In the genomic region with DNA sequence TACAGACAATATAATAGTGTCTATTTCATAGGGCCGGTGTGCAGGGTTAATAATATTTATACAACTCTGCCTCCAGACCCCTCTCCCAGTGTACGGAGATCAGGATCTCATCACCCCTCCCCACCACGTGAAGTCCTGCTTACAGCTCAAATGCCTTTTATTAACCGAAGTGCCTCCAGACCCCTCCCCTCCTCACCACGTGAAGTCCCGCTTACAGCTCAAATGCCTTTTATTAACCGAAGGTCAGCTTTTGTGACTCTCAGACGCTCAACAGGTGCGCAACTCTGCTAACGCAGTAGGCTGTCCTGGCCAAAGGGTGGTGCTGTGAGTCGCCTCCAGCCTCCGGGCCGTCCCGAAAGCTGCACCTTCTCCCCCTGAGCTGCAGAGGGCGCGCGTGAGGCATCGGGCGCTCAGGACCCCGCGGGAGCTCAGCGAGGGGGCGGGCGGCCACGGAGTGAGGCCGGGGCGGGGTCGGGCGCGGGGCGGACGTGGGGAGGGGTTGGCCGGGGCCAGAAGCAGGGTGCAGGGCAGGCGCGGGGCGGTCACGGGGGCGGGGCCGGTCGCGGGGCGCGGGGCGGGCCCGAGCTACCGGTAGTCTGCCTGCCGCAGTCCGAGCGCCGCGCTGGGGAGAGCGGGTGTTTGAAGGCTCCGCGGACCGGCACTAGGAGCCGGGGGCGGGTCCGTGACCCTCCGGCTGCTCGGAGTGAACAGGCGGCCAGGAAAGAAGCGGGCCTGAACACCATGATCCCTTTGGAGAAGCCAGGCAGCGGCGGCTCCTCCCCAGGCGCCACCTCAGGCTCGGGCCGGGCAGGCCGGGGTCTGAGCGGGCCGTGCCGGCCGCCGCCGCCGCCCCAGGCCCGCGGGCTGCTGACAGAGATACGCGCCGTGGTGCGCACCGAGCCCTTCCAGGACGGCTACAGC, we compare ENCODE assay signal across 8 cellular contexts. TPM values are rescaled to one million over a fixed set of nuclear protein-coding genes. Genes with fewer than 3 reads are reported as not detected.
DNase-seq lines count a peak whose midpoint lies in the region; ATAC-seq, FAIRE-seq and TF ChIP-seq lines count a peak whose summit lies in the region.

A gene (plus strand): TSS at position 606 of the 921 bp plus-strand sequence. CDS start 136 bp downstream, at position 742.

- peak; percentile 99 for TF ChIP-seq CTCF in H1 (IDR thresholded peaks at IDR 0.05; ENCODE audit: control extremely low read depth in 1 of 3, insufficient read depth in 1 of 3, low read depth in 1 of 3, low read length in 3 of 3)

- no peak within 1 kb of the TSS for H2BK15ac ChIP-seq in H1 (ENCODE audit: low read length)
- peak within 1 kb of the TSS; percentile 90 for H2BK15ac ChIP-seq in mesenchymal stem cell (ENCODE audit: low read depth, poor library complexity, severe bottlenecking)

- CTCF ChIA-PET in activated CD8-positive, alpha-beta memory T cell treated with anti-CD3 and anti-CD28 coated beads for 36 hours (lab: Charles Lee): interaction anchor here (0.6 to 6.7 kb wide), 58 partner anchors 8 to 671 kb away, joined by 3 to 107 read pairs (median 7); a partner anchor contains a TSS
- CTCF ChIA-PET in H1 (lab: Charles Lee; ENCODE audit: partially characterized antibody): interaction anchor here (0.5 to 3.2 kb wide), 70 partner anchors 8 to 1530 kb away, joined by 3 to 46 read pairs (median 5); a partner anchor contains a TSS

- no peaks in the 10 kb centered on the region for H3K9me3 ChIP-seq in H1 (ENCODE audit: insufficient read depth in 2 of 2, low read depth in 1 of 2, low read length in 1 of 2)
- no peaks in the 10 kb centered on the region for H3K9me3 ChIP-seq in mesenchymal stem cell (ENCODE audit: control insufficient read depth, low read length)

- H2BK12ac ChIP-seq in H1 (ENCODE audit: low read depth, low read length): peak within 1 kb of the TSS; percentile 18; the same call in 1 of the 2 replicates
- H2BK12ac ChIP-seq in mesenchymal stem cell (ENCODE audit: low read length in 2 of 2): peak within 1 kb of the TSS in 1 of 2 experiments; percentile 77

- H2AK5ac ChIP-seq in H1 (ENCODE audit: low read depth, low read length) (no peak within 1 kb of the TSS; the same call in 1 of the 2 replicates), mesenchymal stem cell (ENCODE audit: low read length, severe bottlenecking) (no peak within 1 kb of the TSS)

- H3K18ac ChIP-seq in H1 (ENCODE audit: extremely low read depth, low read length): no peak within 1 kb of the TSS
- peak within 1 kb of the TSS; percentile 79 to 90 for H3K18ac ChIP-seq in mesenchymal stem cell (ENCODE audit: low read depth in 1 of 2, low read length in 2 of 2)

- TF ChIP-seq EP300 in H1 (IDR thresholded peaks at IDR 0.05; ENCODE audit: borderline replicate concordance in 1 of 2, low read depth in 2 of 2, low read length in 2 of 2): 0 out of 3 replicates have a peak, but pooled peaks of 1 of the 2 experiments have one; percentile 45

- H3K4ac ChIP-seq in H1 (replicated peaks; ENCODE audit: insufficient read length, low read depth, low read length): no peak within 1 kb of the TSS
- H3K4ac ChIP-seq in mesenchymal stem cell (ENCODE audit: low read depth in 1 of 2, low read length in 2 of 2): peak within 1 kb of the TSS; percentile 79 to 95

- H3K14ac ChIP-seq in H1 (ENCODE audit: insufficient read length) (no peak within 1 kb of the TSS), mesenchymal stem cell (ENCODE audit: low read length in 2 of 2) (peak within 1 kb of the TSS in 1 of 2 experiments; percentile 99)

- H2AFZ ChIP-seq in H1 (ENCODE audit: low read length) (0 out of 2 replicates have a peak within 1 kb of the TSS, but pooled peaks have one; percentile 4), mesenchymal stem cell (ENCODE audit: low read depth, low read length) (peak within 1 kb of the TSS; percentile 97)

- H4K91ac ChIP-seq in H1 (replicated peaks; ENCODE audit: insufficient read length, low read length) (no peak within 1 kb of the TSS), mesenchymal stem cell (ENCODE audit: low read length) (peak within 1 kb of the TSS; percentile 83)

- H3K23ac ChIP-seq in H1 (ENCODE audit: insufficient read length) (no peak within 1 kb of the TSS), mesenchymal stem cell (ENCODE audit: low read length in 2 of 2) (peak within 1 kb of the TSS; percentile 7 to 99)

- no peak within 1 kb of the TSS for H3K27ac ChIP-seq in H1 (ENCODE audit: low read depth, low read length)
- H3K27ac ChIP-seq in mesenchymal stem cell (ENCODE audit: low read length, poor library complexity, severe bottlenecking): peak within 1 kb of the TSS; percentile 79

- ATAC-seq in GM19463 (IDR thresholded peaks at IDR 0.05; ENCODE audit: unreplicated experiment): peak; percentile 66

- H2BK5ac ChIP-seq in H1 (ENCODE audit: low read depth, low read length) (peak within 1 kb of the TSS; percentile 19; the same call in 1 of the 2 replicates), mesenchymal stem cell (ENCODE audit: low read depth, low read length, poor library complexity, severe bottlenecking) (peak within 1 kb of the TSS; percentile 89)

- H4K20me1 ChIP-seq in H1 (replicated peaks in 1 of 2; ENCODE audit: control insufficient read depth in 1 of 2, insufficient read depth in 2 of 2, low read length in 2 of 2): peaks cover 6 to 9% of the 10 kb centered on the region in 2 experiments

- H3K56ac ChIP-seq in H1 (replicated peaks; ENCODE audit: insufficient read length, low read depth, low read length): no peak within 1 kb of the TSS

- peak; percentile 94 to 95 for TF ChIP-seq RAD21 in H1 (IDR thresholded peaks at IDR 0.05 in 1 of 2, conservative IDR thresholded peaks at IDR 0.05 in 1 of 2; ENCODE audit: low read depth in 2 of 2, low read length in 2 of 2)

- 4% methylated on average over 44 of the region's 83 CpGs; no CpG with 5 or more reads in 1 of the 2 experiments for WGBS in H1 (ENCODE audit: extremely low coverage in 1 of 2, insufficient coverage in 1 of 2, insufficient read length in 1 of 2, insufficient replicate concordance in 2 of 2, low coverage in 1 of 2, low lambda C conversion rate in 2 of 2, missing lambda C conversion rate in 1 of 2), 2 experiments
- 3% methylated on average over 63 of the region's 83 CpGs for WGBS in mesenchymal stem cell

- peaks cover 0 to 31% of the 10 kb centered on the region in 2 experiments; a peak in 2 of 4 replicates for H3K79me2 ChIP-seq in H1 (ENCODE audit: control insufficient read depth in 1 of 2, insufficient read depth in 2 of 2, low read length in 2 of 2)

- no peak within 1 kb of the TSS for H4K5ac ChIP-seq in H1 (ENCODE audit: insufficient read length, low read depth, low read length)

- POLR2A ChIA-PET in activated CD8-positive, alpha-beta memory T cell treated with anti-CD3 and anti-CD28 coated beads for 36 hours (lab: Charles Lee): interaction anchor here (0.6 to 3.8 kb wide), 29 partner anchors 10 to 256 kb away, joined by 3 to 53 read pairs (median 5); a partner anchor contains a TSS
- POLR2A ChIA-PET in H1 (lab: Charles Lee; ENCODE audit: partially characterized antibody): interaction anchor here (0.6 to 2.0 kb wide), 23 partner anchors 10 to 287 kb away, joined by 3 to 7 read pairs (median 3); a partner anchor contains a TSS

- H3K36me3 ChIP-seq in H1 (ENCODE audit: control insufficient read depth in 2 of 4, insufficient read depth in 4 of 4, low read length in 3 of 4) (no peaks in the 10 kb centered on the region), mesenchymal stem cell (ENCODE audit: control insufficient read depth in 1 of 2, insufficient read depth in 2 of 2, low read depth in 1 of 2, low read length in 2 of 2) (no peaks in the 10 kb centered on the region)

- peak within 1 kb of the TSS; percentile 77 to 90 (median 84) for H3K4me3 ChIP-seq in H1 (ENCODE audit: extremely low read depth in 1 of 4, insufficient read depth in 2 of 4, low read depth in 3 of 4, low read length in 4 of 4)
- peak within 1 kb of the TSS; percentile 97 to 99 for H3K4me3 ChIP-seq in mesenchymal stem cell (ENCODE audit: insufficient read depth in 1 of 2, low read depth in 1 of 2, low read length in 2 of 2)

- DNase-seq in CMK (ENCODE audit: low read depth): peak; percentile 68
- peak; percentile 87 for DNase-seq in HPDE6-E6E7 (ENCODE audit: extremely low spot score)
- peak; percentile 46 for DNase-seq in NK-92 (lab: John Stamatoyannopoulos, UW; ENCODE audit: unreplicated experiment)
- peak; percentile 87 to 94 for DNase-seq in H1 (ENCODE audit: low read depth in 1 of 2, low spot score in 2 of 2)
- DNase-seq in mesenchymal stem cell: peak; percentile 86
- DNase-seq in stimulated activated CD8-positive, alpha-beta memory T cell treated with anti-CD3 and anti-CD28 coated beads, Interleukin-15, amount 100 ng/mL, for 1 hour (ENCODE audit: low read depth): peak; percentile 81

- FAIRE-seq in H1 (lab: Jason Lieb, UNC): peak; percentile 32

- H3K27me3 ChIP-seq in H1 (replicated peaks in 1 of 4; ENCODE audit: control insufficient read depth in 3 of 4, extremely low read depth in 1 of 4, insufficient read depth in 3 of 4, low read length in 3 of 4) (no peaks in the 10 kb centered on the region; a peak in 3 of 7 replicates), mesenchymal stem cell (ENCODE audit: control insufficient read depth in 1 of 2, insufficient read depth in 1 of 2, low read length in 2 of 2) (no peaks in the 10 kb centered on the region)

- peaks cover 12% of the 10 kb centered on the region for H3K23me2 ChIP-seq in H1 (ENCODE audit: low read depth, low read length)

- H2BK20ac ChIP-seq in H1 (ENCODE audit: low read length): 0 out of 2 replicates have a peak within 1 kb of the TSS, but pooled peaks have one; percentile 43

- H3K4me2 ChIP-seq in H1 (ENCODE audit: insufficient read depth in 1 of 2, low read depth in 2 of 2, low read length in 2 of 2) (peak within 1 kb of the TSS; percentile 95 to 97), mesenchymal stem cell (ENCODE audit: low read length, poor library complexity, severe bottlenecking) (peak within 1 kb of the TSS; percentile 78)

- H3K9ac ChIP-seq in H1 (replicated peaks in 1 of 4; ENCODE audit: extremely low read depth in 1 of 4, low read depth in 3 of 4, low read length in 3 of 4): peak within 1 kb of the TSS; percentile 61 to 77 (median 68)
- peak within 1 kb of the TSS; percentile 97 for H3K9ac ChIP-seq in mesenchymal stem cell (ENCODE audit: low read length)

- no peak within 1 kb of the TSS for H2BK120ac ChIP-seq in H1 (replicated peaks; ENCODE audit: low read depth, low read length)
- peak within 1 kb of the TSS; percentile 73 for H2BK120ac ChIP-seq in mesenchymal stem cell (ENCODE audit: low read depth, low read length)

- H4K8ac ChIP-seq in H1 (ENCODE audit: extremely low read depth, insufficient read depth, low read length) (peak within 1 kb of the TSS; percentile 60; the same call in 1 of the 2 replicates), mesenchymal stem cell (ENCODE audit: low read length) (peak within 1 kb of the TSS; percentile 72)

- H3K4me1 ChIP-seq in H1 (replicated peaks in 1 of 4; ENCODE audit: control insufficient read depth in 3 of 4, insufficient read depth in 4 of 4, low read length in 3 of 4) (peaks cover 0 to 12% (median 5%) of the 10 kb centered on the region in 4 experiments; a peak in 6 of 7 replicates), mesenchymal stem cell (ENCODE audit: control insufficient read depth, insufficient read depth, low read depth, low read length) (peaks cover 7% of the 10 kb centered on the region)

- peak in 1 of 2 experiments; percentile 85; a peak in 2 of 3 replicates for TF ChIP-seq POLR2A in H1 (IDR thresholded peaks at IDR 0.05; ENCODE audit: control extremely low read depth in 1 of 2, low read depth in 2 of 2, low read length in 2 of 2)

- peaks cover 2% of the 10 kb centered on the region; the same call in 1 of the 2 replicates for H3K79me1 ChIP-seq in H1 (ENCODE audit: low read depth, low read length)
- H3K79me1 ChIP-seq in mesenchymal stem cell (replicated peaks; ENCODE audit: low read length, poor library complexity, severe bottlenecking): no peaks in the 10 kb centered on the region

RNA-seq across cellular contexts. Expression of the gene that starts here (rescaled TPM):
- 10 to 100 TPM; 38.6 to 41.5 TPM for total RNA-seq in activated CD8-positive, alpha-beta memory T cell treated with anti-CD3 and anti-CD28 coated beads for 36 hours
- total RNA-seq in H1 (2021; fragmentation: NEBNext Ultra II Directional; extraction: Animal tissue kit (Norgen Biotek cat#: 25700)): 12.2 and 13.4 TPM in 2 replicates
- polyA plus RNA-seq in H1 (2011; rRNA removed): 2.0 and 2.2 TPM in 2 replicates
- polyA plus RNA-seq in H1 (2011; cell fraction: cytosol; rRNA removed): 4.4 TPM
- 1.7 TPM for polyA plus RNA-seq in H1 (2011; cell fraction: nucleus; rRNA removed)
- polyA plus RNA-seq in H1 (2012, experiment 1 of 2): 5.0 to 13.6 TPM (median 5.5 TPM) in 4 replicates
- 1.9 TPM for polyA plus RNA-seq in H1 (2012, experiment 2 of 2)
- polyA plus RNA-seq in H1 (2013, experiment 1 of 2): 6.3 TPM
- 6.4 TPM for polyA plus RNA-seq in H1 (2013, experiment 2 of 2)
- 2.3 and 2.6 TPM in 2 replicates for polyA minus RNA-seq in H1 (2011; rRNA and poly(A)+ RNA removed)
- 3.7 TPM for polyA minus RNA-seq in H1 (2011; cell fraction: cytosol; rRNA and poly(A)+ RNA removed)
- 3.8 TPM for polyA minus RNA-seq in H1 (2011; cell fraction: nucleus; rRNA and poly(A)+ RNA removed)
- 21.9 TPM for polyA plus RNA-seq in mesenchymal stem cell (2013, experiment 1 of 2)
- 21.5 TPM for polyA plus RNA-seq in mesenchymal stem cell (2013, experiment 2 of 2)
